2 cellular contexts compared by ENCODE assay signal in genomic region chr12:122023339-122024131, GRCh38.
A peak's percentile ranks its signal among the peaks of the same experiment; 100 is the strongest.
TF ChIP-seq lines count a peak whose summit lies in the region.

No MANE protein-coding gene starts in this region.

TF ChIP-seq in H1, 55 proteins besides CTCF, POLR2A, EP300 and RAD21:
- TF ChIP-seq YY1 (IDR thresholded peaks at IDR 0.05; ENCODE audit: low read depth, low read length) = peak; percentile 64; the same call in 1 of the 2 replicates
- TF ChIP-seq BACH1 (IDR thresholded peaks at IDR 0.05; ENCODE audit: low read length) = no peak
- 0 out of 2 replicates have a peak, but pooled peaks have one; percentile 14 for TF ChIP-seq MAX (IDR thresholded peaks at IDR 0.05)
- peak in 1 of 2 experiments; percentile 22; a peak in 1 of 4 replicates for TF ChIP-seq SIN3A (conservative IDR thresholded peaks at IDR 0.05 in 1 of 2, IDR thresholded peaks at IDR 0.05 in 1 of 2; ENCODE audit: low read depth in 1 of 2, low read length in 2 of 2)
TF ChIP-seq in H1: peak in this region for 3.

TF ChIP-seq in liver, 16 proteins besides CTCF, POLR2A, EP300 and RAD21:
- TF ChIP-seq, protein P1, sequence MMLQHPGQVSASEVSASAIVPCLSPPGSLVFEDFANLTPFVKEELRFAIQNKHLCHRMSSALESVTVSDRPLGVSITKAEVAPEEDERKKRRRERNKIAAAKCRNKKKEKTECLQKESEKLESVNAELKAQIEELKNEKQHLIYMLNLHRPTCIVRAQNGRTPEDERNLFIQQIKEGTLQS (IDR thresholded peaks at IDR 0.05) = no peak
- TF ChIP-seq EGR1 (IDR thresholded peaks at IDR 0.05; ENCODE audit: low read depth in 2 of 2) (peak in 1 of 2 donors; percentile 63), HNF4G (IDR thresholded peaks at IDR 0.05) (no peak), YY1 (IDR thresholded peaks at IDR 0.05) (peak; percentile 93), SP1 (IDR thresholded peaks at IDR 0.05) (peak; percentile 49), JUND (IDR thresholded peaks at IDR 0.05) (no peak), RXRA (IDR thresholded peaks at IDR 0.05) (peak in 1 of 2 donors; percentile 63), FOXA2 (IDR thresholded peaks at IDR 0.05) (no peak), GABPA (IDR thresholded peaks at IDR 0.05 in 1 of 2, conservative IDR thresholded peaks at IDR 0.05 in 1 of 2) (peak in 1 of 2 donors; percentile 23), HNF4A (conservative IDR thresholded peaks at IDR 0.05) (peak in 1 of 2 donors; percentile 44), MAX (IDR thresholded peaks at IDR 0.05) (peak; percentile 88), TAF1 (conservative IDR thresholded peaks at IDR 0.05) (no peak), FOXA1 (IDR thresholded peaks at IDR 0.05) (no peak), NR2F2 (IDR thresholded peaks at IDR 0.05) (no peak)
- TF ChIP-seq, protein P2, sequence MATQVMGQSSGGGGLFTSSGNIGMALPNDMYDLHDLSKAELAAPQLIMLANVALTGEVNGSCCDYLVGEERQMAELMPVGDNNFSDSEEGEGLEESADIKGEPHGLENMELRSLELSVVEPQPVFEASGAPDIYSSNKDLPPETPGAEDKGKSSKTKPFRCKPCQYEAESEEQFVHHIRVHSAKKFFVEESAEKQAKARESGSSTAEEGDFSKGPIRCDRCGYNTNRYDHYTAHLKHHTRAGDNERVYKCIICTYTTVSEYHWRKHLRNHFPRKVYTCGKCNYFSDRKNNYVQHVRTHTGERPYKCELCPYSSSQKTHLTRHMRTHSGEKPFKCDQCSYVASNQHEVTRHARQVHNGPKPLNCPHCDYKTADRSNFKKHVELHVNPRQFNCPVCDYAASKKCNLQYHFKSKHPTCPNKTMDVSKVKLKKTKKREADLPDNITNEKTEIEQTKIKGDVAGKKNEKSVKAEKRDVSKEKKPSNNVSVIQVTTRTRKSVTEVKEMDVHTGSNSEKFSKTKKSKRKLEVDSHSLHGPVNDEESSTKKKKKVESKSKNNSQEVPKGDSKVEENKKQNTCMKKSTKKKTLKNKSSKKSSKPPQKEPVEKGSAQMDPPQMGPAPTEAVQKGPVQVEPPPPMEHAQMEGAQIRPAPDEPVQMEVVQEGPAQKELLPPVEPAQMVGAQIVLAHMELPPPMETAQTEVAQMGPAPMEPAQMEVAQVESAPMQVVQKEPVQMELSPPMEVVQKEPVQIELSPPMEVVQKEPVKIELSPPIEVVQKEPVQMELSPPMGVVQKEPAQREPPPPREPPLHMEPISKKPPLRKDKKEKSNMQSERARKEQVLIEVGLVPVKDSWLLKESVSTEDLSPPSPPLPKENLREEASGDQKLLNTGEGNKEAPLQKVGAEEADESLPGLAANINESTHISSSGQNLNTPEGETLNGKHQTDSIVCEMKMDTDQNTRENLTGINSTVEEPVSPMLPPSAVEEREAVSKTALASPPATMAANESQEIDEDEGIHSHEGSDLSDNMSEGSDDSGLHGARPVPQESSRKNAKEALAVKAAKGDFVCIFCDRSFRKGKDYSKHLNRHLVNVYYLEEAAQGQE (IDR thresholded peaks at IDR 0.05) = peak; percentile 81
- TF ChIP-seq, protein P3, sequence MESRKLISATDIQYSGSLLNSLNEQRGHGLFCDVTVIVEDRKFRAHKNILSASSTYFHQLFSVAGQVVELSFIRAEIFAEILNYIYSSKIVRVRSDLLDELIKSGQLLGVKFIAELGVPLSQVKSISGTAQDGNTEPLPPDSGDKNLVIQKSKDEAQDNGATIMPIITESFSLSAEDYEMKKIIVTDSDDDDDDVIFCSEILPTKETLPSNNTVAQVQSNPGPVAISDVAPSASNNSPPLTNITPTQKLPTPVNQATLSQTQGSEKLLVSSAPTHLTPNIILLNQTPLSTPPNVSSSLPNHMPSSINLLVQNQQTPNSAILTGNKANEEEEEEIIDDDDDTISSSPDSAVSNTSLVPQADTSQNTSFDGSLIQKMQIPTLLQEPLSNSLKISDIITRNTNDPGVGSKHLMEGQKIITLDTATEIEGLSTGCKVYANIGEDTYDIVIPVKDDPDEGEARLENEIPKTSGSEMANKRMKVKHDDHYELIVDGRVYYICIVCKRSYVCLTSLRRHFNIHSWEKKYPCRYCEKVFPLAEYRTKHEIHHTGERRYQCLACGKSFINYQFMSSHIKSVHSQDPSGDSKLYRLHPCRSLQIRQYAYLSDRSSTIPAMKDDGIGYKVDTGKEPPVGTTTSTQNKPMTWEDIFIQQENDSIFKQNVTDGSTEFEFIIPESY (IDR thresholded peaks at IDR 0.05) = no peak
